Comparison of ENCODE assay signal across 15 cellular contexts in the genomic region with DNA sequence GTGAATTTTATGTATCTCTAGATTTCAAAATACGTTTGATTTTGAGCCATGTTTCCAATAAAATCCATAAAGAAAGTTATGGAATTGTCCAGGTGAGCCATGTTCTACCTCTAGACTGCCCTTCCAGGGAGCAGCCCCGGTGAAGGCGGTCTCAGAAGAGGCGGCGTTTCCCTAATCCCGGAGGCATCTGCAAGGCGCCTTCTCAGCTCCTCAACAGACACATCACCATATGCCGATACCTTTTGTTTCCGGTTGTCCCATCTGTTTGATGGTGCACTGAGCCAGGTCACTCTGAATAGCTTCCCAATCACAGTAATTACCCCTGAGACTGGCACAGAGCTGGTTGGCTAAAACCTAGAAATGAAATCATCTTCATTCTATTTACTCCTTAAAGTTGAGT.
DNase-seq lines count a peak whose midpoint lies in the region; ATAC-seq, FAIRE-seq and TF ChIP-seq lines count a peak whose summit lies in the region.
"Had no signal": no experiment of that assay in that cellular context is flagged by ENCODE, and none has a peak within 500 bp of the region (broad histone marks: within the 10 kb centered on the region; RNA-seq: fewer than 3 reads in every experiment).

No MANE protein-coding gene starts in this region.

- H3K4me1 ChIP-seq in HepG2 (ENCODE audit: insufficient read depth, low read length) = no peaks in the 10 kb centered on the region

- no peaks in the 10 kb centered on the region for H3K9me3 ChIP-seq in HepG2 (ENCODE audit: low read length)
- H3K9me3 ChIP-seq: SK-N-SH had no signal

- no peak for FAIRE-seq in HepG2 (lab: Jason Lieb, UNC)

- TF ChIP-seq POLR2A in HepG2 (IDR thresholded peaks at IDR 0.05; ENCODE audit: insufficient read depth in 1 of 2, low read depth in 2 of 2, low read length in 2 of 2) = no peak

- no peak overlapping the region for H3K27ac ChIP-seq in HepG2 (ENCODE audit: extremely low read length, insufficient read depth, low read length)

- no peaks in the 10 kb centered on the region for H3K79me2 ChIP-seq in HepG2 (ENCODE audit: insufficient read depth, low read length)

- TF ChIP-seq EP300 in HepG2 (IDR thresholded peaks at IDR 0.05; ENCODE audit: low read depth in 2 of 2, low read length in 2 of 2) (no peak), HepG2 (CRISPR knock-in tag; IDR thresholded peaks at IDR 0.05; ENCODE audit: borderline replicate concordance) (no peak)

- H3K4me2 ChIP-seq in HepG2 (ENCODE audit: low read depth, low read length) = no peak overlapping the region
- H3K4me2 ChIP-seq: SK-N-SH had no signal

- no TSS peak for BruUV-seq in HepG2 (replicated peaks; lab: Mats Ljungman, UMichigan)

- no peak for TF ChIP-seq CTCF in HepG2 (CRISPR knock-in tag; IDR thresholded peaks at IDR 0.05)

- ATAC-seq in HG02970 (IDR thresholded peaks at IDR 0.05; ENCODE audit: low FRiP score, unreplicated experiment) (no peak), HepG2 (no peak)
- ATAC-seq: Panc1 had no signal

- intact Hi-C loops in HepG2 (cut with micrococcal nuclease; ENCODE audit: unreplicated experiment) = no loop called here

- WGBS in HepG2 (ENCODE audit: low lambda C conversion rate) = 9% methylated on average over 9 of the region's 9 CpGs

- POLR2A ChIA-PET in HepG2 (lab: Yijun Ruan, JAX) = no interaction called here

- DNase-seq in G401 (ENCODE audit: low spot score) (peak; percentile 97), NCI-H2171 treated with DMSO at 0.1 percent for 48 hours (lab: John Stamatoyannopoulos, UW) (peak; percentile 97), cerebellar cortex (ENCODE audit: low spot score) (peak; percentile 96), occipital lobe (lab: John Stamatoyannopoulos, UW) (peak; percentile 11), NCI-H1417 treated with DMSO at 0.1 percent for 48 hours (lab: John Stamatoyannopoulos, UW) (no peak), HepG2 (ENCODE audit: low spot score) (no peak)
- DNase-seq: ACHN; CD4-positive, alpha-beta T cell; H9; MV-4-11; NCI-H187; SK-N-SH; T-helper 1 cell had no signal

- CTCF ChIA-PET in HepG2 (lab: Yijun Ruan, JAX; ENCODE audit: low intra/inter-chr PET ratio, low total read pairs) = no interaction called here

- no peaks in the 10 kb centered on the region for H4K20me1 ChIP-seq in HepG2 (ENCODE audit: insufficient read depth, low read length)

- in situ Hi-C loops in G401 (cut with HindIII; ENCODE audit: low sequenced_read_pairs) = no loop called here
- in situ Hi-C loops in HepG2 (cut with HindIII; ENCODE audit: extremely low pct_ligation_motif_present, low pct_unique_long_range_greater_than_20kb) = no loop called here

- peaks cover 8 to 74% of the 10 kb centered on the region in 2 experiments; a peak in 4 of 5 replicates for H3K27me3 ChIP-seq in HepG2 (ENCODE audit: control insufficient read depth in 1 of 2, insufficient read depth in 2 of 2, low read length in 2 of 2)

- no peak overlapping the region for H3K4me3 ChIP-seq in HepG2 (replicated peaks in 1 of 3; ENCODE audit: insufficient read depth in 1 of 3, low read depth in 2 of 3, low read length in 3 of 3)

- H3K36me3 ChIP-seq in HepG2 (replicated peaks in 1 of 2; ENCODE audit: control insufficient read depth in 1 of 2, insufficient read depth in 2 of 2, low read length in 2 of 2) = no peaks in the 10 kb centered on the region

- no peak overlapping the region for H3K9ac ChIP-seq in HepG2 (ENCODE audit: insufficient read depth, low read depth, low read length)
- H3K9ac ChIP-seq: SK-N-SH had no signal

- H2AFZ ChIP-seq in HepG2 (ENCODE audit: low read length) = no peak overlapping the region

- no peak for TF ChIP-seq RAD21 in HepG2 (CRISPR knock-in tag; IDR thresholded peaks at IDR 0.05)

TF ChIP-seq in HepG2, 621 proteins besides CTCF, POLR2A, EP300 and RAD21:
- no peak for TF ChIP-seq MAFK (conservative IDR thresholded peaks at IDR 0.05 in 1 of 2, IDR thresholded peaks at IDR 0.05 in 1 of 2; ENCODE audit: low read length in 2 of 2)
- TF ChIP-seq ZNF3 (CRISPR knock-in tag; IDR thresholded peaks at IDR 0.05) = no peak
- TF ChIP-seq, protein P1, sequence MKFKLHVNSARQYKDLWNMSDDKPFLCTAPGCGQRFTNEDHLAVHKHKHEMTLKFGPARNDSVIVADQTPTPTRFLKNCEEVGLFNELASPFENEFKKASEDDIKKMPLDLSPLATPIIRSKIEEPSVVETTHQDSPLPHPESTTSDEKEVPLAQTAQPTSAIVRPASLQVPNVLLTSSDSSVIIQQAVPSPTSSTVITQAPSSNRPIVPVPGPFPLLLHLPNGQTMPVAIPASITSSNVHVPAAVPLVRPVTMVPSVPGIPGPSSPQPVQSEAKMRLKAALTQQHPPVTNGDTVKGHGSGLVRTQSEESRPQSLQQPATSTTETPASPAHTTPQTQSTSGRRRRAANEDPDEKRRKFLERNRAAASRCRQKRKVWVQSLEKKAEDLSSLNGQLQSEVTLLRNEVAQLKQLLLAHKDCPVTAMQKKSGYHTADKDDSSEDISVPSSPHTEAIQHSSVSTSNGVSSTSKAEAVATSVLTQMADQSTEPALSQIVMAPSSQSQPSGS (CRISPR knock-in tag; IDR thresholded peaks at IDR 0.05) = no peak
- TF ChIP-seq, protein P2, sequence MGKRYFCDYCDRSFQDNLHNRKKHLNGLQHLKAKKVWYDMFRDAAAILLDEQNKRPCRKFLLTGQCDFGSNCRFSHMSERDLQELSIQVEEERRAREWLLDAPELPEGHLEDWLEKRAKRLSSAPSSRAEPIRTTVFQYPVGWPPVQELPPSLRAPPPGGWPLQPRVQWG (CRISPR knock-in tag; IDR thresholded peaks at IDR 0.05; ENCODE audit: borderline replicate concordance, low read depth) = no peak
- TF ChIP-seq GPN1 (CRISPR knock-in tag; IDR thresholded peaks at IDR 0.05; ENCODE audit: borderline replicate concordance) = no peak
- TF ChIP-seq, protein P3, sequence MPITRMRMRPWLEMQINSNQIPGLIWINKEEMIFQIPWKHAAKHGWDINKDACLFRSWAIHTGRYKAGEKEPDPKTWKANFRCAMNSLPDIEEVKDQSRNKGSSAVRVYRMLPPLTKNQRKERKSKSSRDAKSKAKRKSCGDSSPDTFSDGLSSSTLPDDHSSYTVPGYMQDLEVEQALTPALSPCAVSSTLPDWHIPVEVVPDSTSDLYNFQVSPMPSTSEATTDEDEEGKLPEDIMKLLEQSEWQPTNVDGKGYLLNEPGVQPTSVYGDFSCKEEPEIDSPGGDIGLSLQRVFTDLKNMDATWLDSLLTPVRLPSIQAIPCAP (CRISPR knock-in tag; IDR thresholded peaks at IDR 0.05; ENCODE audit: low read depth) = no peak
- no peak for TF ChIP-seq ZNF30 (CRISPR knock-in tag; IDR thresholded peaks at IDR 0.05)
- TF ChIP-seq ZNF34 (CRISPR knock-in tag; IDR thresholded peaks at IDR 0.05; ENCODE audit: borderline replicate concordance) = no peak
- TF ChIP-seq, protein P4, sequence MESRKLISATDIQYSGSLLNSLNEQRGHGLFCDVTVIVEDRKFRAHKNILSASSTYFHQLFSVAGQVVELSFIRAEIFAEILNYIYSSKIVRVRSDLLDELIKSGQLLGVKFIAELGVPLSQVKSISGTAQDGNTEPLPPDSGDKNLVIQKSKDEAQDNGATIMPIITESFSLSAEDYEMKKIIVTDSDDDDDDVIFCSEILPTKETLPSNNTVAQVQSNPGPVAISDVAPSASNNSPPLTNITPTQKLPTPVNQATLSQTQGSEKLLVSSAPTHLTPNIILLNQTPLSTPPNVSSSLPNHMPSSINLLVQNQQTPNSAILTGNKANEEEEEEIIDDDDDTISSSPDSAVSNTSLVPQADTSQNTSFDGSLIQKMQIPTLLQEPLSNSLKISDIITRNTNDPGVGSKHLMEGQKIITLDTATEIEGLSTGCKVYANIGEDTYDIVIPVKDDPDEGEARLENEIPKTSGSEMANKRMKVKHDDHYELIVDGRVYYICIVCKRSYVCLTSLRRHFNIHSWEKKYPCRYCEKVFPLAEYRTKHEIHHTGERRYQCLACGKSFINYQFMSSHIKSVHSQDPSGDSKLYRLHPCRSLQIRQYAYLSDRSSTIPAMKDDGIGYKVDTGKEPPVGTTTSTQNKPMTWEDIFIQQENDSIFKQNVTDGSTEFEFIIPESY (CRISPR knock-in tag; IDR thresholded peaks at IDR 0.05) = no peak
TF ChIP-seq in HepG2: peak in this region for 0.

Comparison
In these comparisons a context has a peak if more than half of its experiments do, and no peak if none do; other contexts are left out.
1. DNase-seq: peak in G401 (single experiment), NCI-H2171 treated with DMSO at 0.1 percent for 48 hours (single experiment), cerebellar cortex (single experiment) and occipital lobe (single experiment); none in NCI-H1417 treated with DMSO at 0.1 percent for 48 hours (single experiment) and HepG2 (single experiment).